8 cellular contexts compared by ENCODE assay signal in genomic region chr22:46057206-46057605, GRCh38.
DNase-seq lines count a peak whose midpoint lies in the region; ATAC-seq and TF ChIP-seq lines count a peak whose summit lies in the region.

No MANE protein-coding gene starts in this region.

- no peak for DNase-seq in CD8-positive, alpha-beta T cell
- DNase-seq in OCI-LY7 (ENCODE audit: low spot score) = peak; percentile 36
- peak; percentile 62 for DNase-seq in fibroblast of the aortic adventitia (ENCODE audit: low read depth)
- peak; percentile 49 for DNase-seq in posterior vena cava (ENCODE audit: low spot score)
- no peak for DNase-seq in DMS 273 treated with DMSO at 0.1 percent for 48 hours (lab: John Stamatoyannopoulos, UW)
- no peak for DNase-seq in NCI-H2171 (lab: John Stamatoyannopoulos, UW)

- no peaks in the 10 kb centered on the region for H3K27me3 ChIP-seq in CD8-positive, alpha-beta T cell (ENCODE audit: insufficient read depth, low read length)

- H3K27ac Mint-ChIP-seq in CD8-positive, alpha-beta T cell = peak overlapping the region; percentile 22

- peak overlapping the region; percentile 85 for H2AFZ ChIP-seq in OCI-LY7 (ENCODE audit: low read length)

- no peaks in the 10 kb centered on the region for H3K9me3 Mint-ChIP-seq in CD8-positive, alpha-beta T cell

- H3K4me3 Mint-ChIP-seq in CD8-positive, alpha-beta T cell = no peak overlapping the region

- ATAC-seq in CD8-positive, alpha-beta T cell = no peak
- no peak for ATAC-seq in GM21447 (IDR thresholded peaks at IDR 0.05; ENCODE audit: unreplicated experiment)
- ATAC-seq in HG03159 (IDR thresholded peaks at IDR 0.05; ENCODE audit: unreplicated experiment) = no peak

- no peaks in the 10 kb centered on the region for H3K9me3 ChIP-seq in CD8-positive, alpha-beta T cell (ENCODE audit: low read length)
- no peaks in the 10 kb centered on the region for H3K9me3 ChIP-seq in OCI-LY7 (ENCODE audit: low read length)

- H3K9me2 ChIP-seq in OCI-LY7 (ENCODE audit: insufficient read depth, low read length) = no peaks in the 10 kb centered on the region

- intact Hi-C loops in CD8-positive, alpha-beta T cell (cut with DNase I, micrococcal nuclease) = no loop called here
- intact Hi-C loops in OCI-LY7 (cut with micrococcal nuclease; ENCODE audit: unreplicated experiment) = loop anchor here (2.0 to 5.0 kb wide), 2 partner anchors 14 to 280 kb away; no protein-coding TSS in a partner anchor
- intact Hi-C loops in posterior vena cava (cut with DNase I) = loop anchor here in 1 of 2 donors (10.0 kb wide), 1 partner anchor 48 kb away; no protein-coding TSS in a partner anchor

- peaks cover 39% of the 10 kb centered on the region for H3K4me1 Mint-ChIP-seq in CD8-positive, alpha-beta T cell (ENCODE audit: low read depth)

- H3K36me3 Mint-ChIP-seq in CD8-positive, alpha-beta T cell = peaks cover 3% of the 10 kb centered on the region

- no peaks in the 10 kb centered on the region for H3K36me3 ChIP-seq in CD8-positive, alpha-beta T cell (ENCODE audit: insufficient read depth, low read length)
- H3K36me3 ChIP-seq in OCI-LY7 (ENCODE audit: insufficient read depth, low read length) = no peaks in the 10 kb centered on the region

- BruUV-seq in OCI-LY7 (replicated peaks; lab: Mats Ljungman, UMichigan) = no TSS peak

- no peak overlapping the region for H3K27ac ChIP-seq in CD8-positive, alpha-beta T cell (ENCODE audit: low read depth, low read length)
- H3K27ac ChIP-seq in OCI-LY7 (ENCODE audit: low read depth, low read length, poor library complexity, severe bottlenecking) = peak overlapping the region; percentile 92

- H4K20me1 ChIP-seq in OCI-LY7 (ENCODE audit: insufficient read depth, low read length) = no peaks in the 10 kb centered on the region

- H3K4me3 ChIP-seq in CD8-positive, alpha-beta T cell (ENCODE audit: low read depth, low read length) = no peak overlapping the region
- peak overlapping the region; percentile 66 for H3K4me3 ChIP-seq in OCI-LY7 (ENCODE audit: low read depth, low read length, poor library complexity, severe bottlenecking)
- peak overlapping the region; percentile 53 for H3K4me3 ChIP-seq in fibroblast of the aortic adventitia (ENCODE audit: low read depth, low read length)

- H3K79me2 ChIP-seq in OCI-LY7 (ENCODE audit: insufficient read depth, low read depth, low read length) = no peaks in the 10 kb centered on the region; the same call in 1 of the 2 replicates

- H3K4me1 ChIP-seq in CD8-positive, alpha-beta T cell (ENCODE audit: insufficient read depth, low read length) = peaks cover 42% of the 10 kb centered on the region
- H3K4me1 ChIP-seq in OCI-LY7 (ENCODE audit: insufficient read depth, low read length, poor library complexity, severe bottlenecking) = peaks cover 67% of the 10 kb centered on the region

- CTCF ChIA-PET in CD8-positive, alpha-beta T cell (lab: Charles Lee) = no interaction called here
- CTCF ChIA-PET in OCI-LY7 (lab: Charles Lee; ENCODE audit: unreplicated experiment) = no interaction called here

- no peak for TF ChIP-seq CTCF in CD8-positive, alpha-beta T cell (IDR thresholded peaks at IDR 0.05)
- TF ChIP-seq CTCF in OCI-LY7 (conservative IDR thresholded peaks at IDR 0.05; ENCODE audit: low read length) (no peak), fibroblast of the aortic adventitia (IDR thresholded peaks at IDR 0.05; ENCODE audit: insufficient read depth, low read length) (no peak)

- peaks cover 2% of the 10 kb centered on the region for H3K27me3 Mint-ChIP-seq in CD8-positive, alpha-beta T cell (ENCODE audit: low read depth)

- POLR2A ChIA-PET in CD8-positive, alpha-beta T cell (lab: Charles Lee) = interaction anchor here (0.7 kb wide), 1 partner anchor 21 kb away, joined by 3 read pairs; no protein-coding TSS in a partner anchor
- POLR2A ChIA-PET in OCI-LY7 (lab: Charles Lee) = interaction anchor here (0.6 to 1.9 kb wide), 4 partner anchors 15 to 58 kb away, joined by 3 to 9 read pairs (median 4); no protein-coding TSS in a partner anchor

- peak overlapping the region; percentile 80 for H3K4me2 ChIP-seq in OCI-LY7 (ENCODE audit: low read length)

Comparison
In these comparisons a context has a peak if more than half of its experiments do, and no peak if none do; other contexts are left out.
1. DNase-seq: peak in OCI-LY7 (single experiment), fibroblast of the aortic adventitia (single experiment) and posterior vena cava (single experiment); none in CD8-positive, alpha-beta T cell (0 of 7), DMS 273 treated with DMSO at 0.1 percent for 48 hours (single experiment) and NCI-H2171 (single experiment).